In the genomic region with DNA sequence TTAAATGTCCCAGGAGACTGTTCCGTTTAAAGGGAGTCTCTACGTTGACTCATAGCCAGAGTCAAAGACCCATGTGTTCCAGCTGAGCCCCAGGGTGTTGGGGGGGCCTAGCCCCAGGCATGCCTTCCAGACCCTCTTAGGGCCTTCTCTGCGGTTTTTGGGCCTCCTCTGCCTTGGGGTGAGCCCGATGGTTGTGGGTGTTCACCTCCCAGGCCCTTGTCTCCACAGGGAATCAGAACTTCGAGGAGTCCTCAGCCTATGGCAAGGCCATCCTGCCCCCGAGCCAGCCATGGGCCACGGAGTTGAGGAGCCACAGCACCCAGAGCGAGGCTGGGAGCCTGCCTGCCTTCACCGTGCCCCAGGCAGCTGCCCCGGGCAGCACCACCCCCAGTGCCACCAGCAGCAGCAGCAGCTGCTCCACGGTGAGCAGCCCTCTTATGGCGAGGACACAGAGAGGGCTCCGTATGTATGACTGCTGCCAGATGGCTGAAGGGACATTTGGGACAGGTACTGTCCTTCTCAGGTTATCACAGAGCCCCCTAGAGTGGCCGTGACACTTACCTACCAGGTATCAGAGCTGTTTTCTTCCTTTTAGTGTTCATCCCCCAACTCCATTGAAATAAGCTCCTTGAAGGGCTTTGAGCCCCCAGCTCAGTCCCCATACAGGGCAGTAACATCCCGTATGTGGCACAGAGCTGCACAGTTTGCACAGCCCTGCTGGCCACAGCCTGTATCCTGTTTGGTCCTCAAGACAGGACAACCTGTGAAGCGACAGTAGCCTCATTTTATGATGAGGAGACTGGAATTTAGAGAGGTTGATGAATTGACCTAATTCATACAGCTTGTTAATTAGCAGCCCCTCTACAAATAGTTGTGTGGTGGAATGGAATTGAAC, we compare ENCODE assay signal across 1 cellular context.
TF ChIP-seq lines count a peak whose summit lies in the region.

No MANE protein-coding gene starts in this region.

TF ChIP-seq in GM23338, 12 proteins besides CTCF, POLR2A, EP300 and RAD21:
- TF ChIP-seq NANOG (IDR thresholded peaks at IDR 0.05; ENCODE audit: borderline replicate concordance) (no peak), ZNF114 (CRISPR knock-in tag; IDR thresholded peaks at IDR 0.05) (no peak)
- TF ChIP-seq, protein P1, sequence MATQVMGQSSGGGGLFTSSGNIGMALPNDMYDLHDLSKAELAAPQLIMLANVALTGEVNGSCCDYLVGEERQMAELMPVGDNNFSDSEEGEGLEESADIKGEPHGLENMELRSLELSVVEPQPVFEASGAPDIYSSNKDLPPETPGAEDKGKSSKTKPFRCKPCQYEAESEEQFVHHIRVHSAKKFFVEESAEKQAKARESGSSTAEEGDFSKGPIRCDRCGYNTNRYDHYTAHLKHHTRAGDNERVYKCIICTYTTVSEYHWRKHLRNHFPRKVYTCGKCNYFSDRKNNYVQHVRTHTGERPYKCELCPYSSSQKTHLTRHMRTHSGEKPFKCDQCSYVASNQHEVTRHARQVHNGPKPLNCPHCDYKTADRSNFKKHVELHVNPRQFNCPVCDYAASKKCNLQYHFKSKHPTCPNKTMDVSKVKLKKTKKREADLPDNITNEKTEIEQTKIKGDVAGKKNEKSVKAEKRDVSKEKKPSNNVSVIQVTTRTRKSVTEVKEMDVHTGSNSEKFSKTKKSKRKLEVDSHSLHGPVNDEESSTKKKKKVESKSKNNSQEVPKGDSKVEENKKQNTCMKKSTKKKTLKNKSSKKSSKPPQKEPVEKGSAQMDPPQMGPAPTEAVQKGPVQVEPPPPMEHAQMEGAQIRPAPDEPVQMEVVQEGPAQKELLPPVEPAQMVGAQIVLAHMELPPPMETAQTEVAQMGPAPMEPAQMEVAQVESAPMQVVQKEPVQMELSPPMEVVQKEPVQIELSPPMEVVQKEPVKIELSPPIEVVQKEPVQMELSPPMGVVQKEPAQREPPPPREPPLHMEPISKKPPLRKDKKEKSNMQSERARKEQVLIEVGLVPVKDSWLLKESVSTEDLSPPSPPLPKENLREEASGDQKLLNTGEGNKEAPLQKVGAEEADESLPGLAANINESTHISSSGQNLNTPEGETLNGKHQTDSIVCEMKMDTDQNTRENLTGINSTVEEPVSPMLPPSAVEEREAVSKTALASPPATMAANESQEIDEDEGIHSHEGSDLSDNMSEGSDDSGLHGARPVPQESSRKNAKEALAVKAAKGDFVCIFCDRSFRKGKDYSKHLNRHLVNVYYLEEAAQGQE (IDR thresholded peaks at IDR 0.05; ENCODE audit: unreplicated experiment) = no peak
